19 cellular contexts compared by ENCODE assay signal in the genomic region with DNA sequence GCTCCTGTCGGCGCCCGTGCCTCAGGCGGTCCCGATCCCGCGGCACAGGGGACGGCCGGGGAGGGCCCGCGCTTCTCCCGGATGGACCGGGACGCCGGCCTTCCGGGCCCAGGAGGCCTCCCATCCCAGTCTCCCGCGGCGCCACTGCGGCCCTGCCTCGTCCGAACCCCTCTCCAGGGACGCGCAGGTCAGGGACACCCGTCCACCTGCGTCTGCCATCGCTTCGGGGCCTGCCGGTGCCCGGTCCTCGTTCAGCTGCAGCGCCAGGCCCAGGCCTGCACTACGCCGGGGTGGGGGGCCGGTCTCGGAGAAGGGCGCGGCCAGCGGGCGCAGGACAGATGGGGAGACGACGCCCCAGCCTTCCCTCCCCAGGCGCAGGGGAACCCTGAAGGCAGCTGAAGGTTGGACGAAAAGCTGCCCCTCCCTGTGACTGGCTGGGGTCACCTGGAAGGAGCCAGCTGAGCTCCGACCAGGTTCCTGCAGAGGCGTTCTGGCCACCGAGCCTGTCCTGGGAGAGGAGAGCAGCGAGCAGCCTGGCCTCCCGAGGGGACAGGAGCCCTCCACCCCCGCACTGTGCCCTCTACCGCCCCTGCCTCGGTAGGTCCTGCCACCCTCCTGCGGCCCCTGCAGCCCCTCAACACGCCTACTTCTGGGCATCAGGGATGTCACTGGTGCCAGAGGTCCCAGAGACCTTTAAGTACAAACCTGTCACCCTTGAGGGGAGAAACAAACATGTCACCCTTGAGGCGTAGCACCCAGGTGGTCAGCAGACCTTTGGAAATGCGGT.
"Had no signal": no experiment of that assay in that cellular context is flagged by ENCODE, and none has a peak within 500 bp of the region (broad histone marks: within the 10 kb centered on the region; RNA-seq: fewer than 3 reads in every experiment).

No MANE protein-coding gene starts in this region.

- ATAC-seq: esophagus mucosa, mucosa of descending colon had no signal

- H3K36me3 ChIP-seq: brain microvascular endothelial cell, left ventricle myocardium inferior, sigmoid colon, suprapubic skin had no signal

- H3K27ac Mint-ChIP-seq: activated B cell treated with CpG ODN at 0.5 μM for 24 hours; activated CD4-positive, alpha-beta memory T cell treated with anti-CD3 and anti-CD28 coated beads for 36 hours; activated naive CD8-positive, alpha-beta T cell treated with anti-CD3 and anti-CD28 coated beads, Interleukin-2, amount 10 ng/mL, durations not matched to agents 7 days and 5 days; immature natural killer cell; naive B cell; stimulated activated naive CD8-positive, alpha-beta T cell treated with anti-CD3 and anti-CD28 coated beads, Interleukin-15, Interleukin-2, amounts not matched to agents 100 ng/mL and 50 ng/mL, for 24 hours had no signal

- H3K4me2 ChIP-seq: SK-N-SH had no signal

- H3K9me3 ChIP-seq: left ventricle myocardium inferior, mucosa of descending colon, sigmoid colon, SK-N-SH, suprapubic skin, transverse colon had no signal

- H3K4me3 Mint-ChIP-seq: activated B cell treated with CpG ODN at 0.5 μM for 24 hours; activated CD4-positive, alpha-beta memory T cell treated with anti-CD3 and anti-CD28 coated beads for 36 hours; activated naive CD8-positive, alpha-beta T cell treated with anti-CD3 and anti-CD28 coated beads, Interleukin-2, amount 10 ng/mL, durations not matched to agents 7 days and 5 days; immature natural killer cell; stimulated activated naive CD8-positive, alpha-beta T cell treated with anti-CD3 and anti-CD28 coated beads, Interleukin-15, Interleukin-2, amounts not matched to agents 100 ng/mL and 50 ng/mL, for 24 hours had no signal

- H3K27me3 ChIP-seq: brain microvascular endothelial cell, transverse colon had no signal

- H3K27ac ChIP-seq: brain microvascular endothelial cell, left ventricle myocardium inferior, sigmoid colon, suprapubic skin, transverse colon had no signal

- H3K4me1 ChIP-seq: transverse colon had no signal

- H3K9ac ChIP-seq: SK-N-SH had no signal

- H3K9me3 Mint-ChIP-seq: activated B cell treated with CpG ODN at 0.5 μM for 24 hours; activated CD4-positive, alpha-beta memory T cell treated with anti-CD3 and anti-CD28 coated beads for 36 hours; stimulated activated naive CD8-positive, alpha-beta T cell treated with anti-CD3 and anti-CD28 coated beads, Interleukin-15, Interleukin-2, amounts not matched to agents 100 ng/mL and 50 ng/mL, for 24 hours had no signal

- DNase-seq: activated B cell treated with CpG ODN at 0.5 μM for 24 hours; activated CD4-positive, alpha-beta memory T cell treated with anti-CD3 and anti-CD28 coated beads for 36 hours; activated CD4-positive, alpha-beta T cell treated with anti-CD3 and anti-CD28 coated beads for 4 hours; activated naive CD4-positive, alpha-beta T cell treated with Interleukin-2 at 50 U/mL for 16 hours; activated naive CD8-positive, alpha-beta T cell treated with anti-CD3 and anti-CD28 coated beads, Interleukin-2, amount 10 ng/mL, durations not matched to agents 7 days and 5 days; brain microvascular endothelial cell; cortex of kidney; effector CD4-positive, alpha-beta T cell; immature natural killer cell; kidney glomerular epithelial cell; left ventricle myocardium inferior; mucosa of descending colon; naive B cell; sigmoid colon; SK-N-SH; transverse colon had no signal

- H3K4me3 ChIP-seq: left ventricle myocardium inferior, mucosa of descending colon, sigmoid colon, suprapubic skin, transverse colon had no signal

- H3K27me3 Mint-ChIP-seq: activated B cell treated with CpG ODN at 0.5 μM for 24 hours; activated CD4-positive, alpha-beta memory T cell treated with anti-CD3 and anti-CD28 coated beads for 36 hours; activated naive CD8-positive, alpha-beta T cell treated with anti-CD3 and anti-CD28 coated beads, Interleukin-2, amount 10 ng/mL, durations not matched to agents 7 days and 5 days; stimulated activated naive CD8-positive, alpha-beta T cell treated with anti-CD3 and anti-CD28 coated beads, Interleukin-15, Interleukin-2, amounts not matched to agents 100 ng/mL and 50 ng/mL, for 24 hours had no signal
